13 cellular contexts compared by ENCODE assay signal in genomic region chr3:89145995-89146394, GRCh38. TPM values are rescaled to one million over a fixed set of nuclear protein-coding genes. Genes with fewer than 3 reads are reported as not detected.
A peak's percentile ranks its signal among the peaks of the same experiment; 100 is the strongest.
DNase-seq lines count a peak whose midpoint lies in the region; ATAC-seq and TF ChIP-seq lines count a peak whose summit lies in the region.
"Had no signal": no experiment of that assay in that cellular context is flagged by ENCODE, and none has a peak within 500 bp of the region (broad histone marks: within the 10 kb centered on the region; RNA-seq: fewer than 3 reads in every experiment).

No MANE protein-coding gene starts in this region.

- TF ChIP-seq CTCF in BJ (IDR thresholded peaks at IDR 0.05; ENCODE audit: insufficient read depth, low read depth, low read length) (no peak), upper lobe of right lung (IDR thresholded peaks at IDR 0.05) (no peak), lower lobe of right lung (IDR thresholded peaks at IDR 0.05) (no peak), esophagus muscularis mucosa (IDR thresholded peaks at IDR 0.05) (no peak)

- DNase-seq in BJ (ENCODE audit: low read depth): peak; percentile 83
- DNase-seq in MG63: peak; percentile 77
- DNase-seq in myocyte (ENCODE audit: low read depth): peak; percentile 58
- DNase-seq in upper lobe of right lung: no peak
- DNase-seq in lower lobe of right lung: no peak
- no peak for DNase-seq in esophagus muscularis mucosa (ENCODE audit: extremely low spot score)
- DNase-seq: activated naive CD4-positive, alpha-beta T cell treated with Interleukin-2 at 50 U/mL for 16 hours; endodermal cell; posterior cingulate gyrus had no signal

- H3K4me3 ChIP-seq in BJ (ENCODE audit: low read depth, low read length): no peak overlapping the region
- no peak overlapping the region for H3K4me3 ChIP-seq in MG63
- no peak overlapping the region for H3K4me3 ChIP-seq in upper lobe of right lung
- H3K4me3 ChIP-seq in lower lobe of right lung: no peak overlapping the region
- no peak overlapping the region for H3K4me3 ChIP-seq in esophagus muscularis mucosa
- H3K4me3 ChIP-seq: SK-N-MC had no signal

- intact Hi-C loops in upper lobe of right lung (cut with DNase I) (no loop called here), lower lobe of right lung (cut with DNase I) (no loop called here), esophagus muscularis mucosa (cut with DNase I) (no loop called here)

- H3K9me3 ChIP-seq in MG63 (no peaks in the 10 kb centered on the region), upper lobe of right lung (no peaks in the 10 kb centered on the region), lower lobe of right lung (no peaks in the 10 kb centered on the region), esophagus muscularis mucosa (no peaks in the 10 kb centered on the region)

- POLR2A ChIA-PET in BJ (lab: Charles Lee): no interaction called here

- no peak overlapping the region for H3K27ac ChIP-seq in upper lobe of right lung
- no peak overlapping the region for H3K27ac ChIP-seq in lower lobe of right lung
- H3K27ac ChIP-seq in esophagus muscularis mucosa (replicated peaks in 1 of 4): no peak overlapping the region
- H3K27ac ChIP-seq: KMS-11, SK-N-MC had no signal

- TF ChIP-seq POLR2A in esophagus muscularis mucosa (IDR thresholded peaks at IDR 0.05; ENCODE audit: low read depth): no peak

- ATAC-seq in esophagus mucosa (peak; percentile 97), upper lobe of right lung (no peak), lower lobe of right lung (no peak)
- ATAC-seq in activated CD4-positive, CD25-positive, alpha-beta regulatory T cell treated with anti-CD3 and anti-CD28 coated beads, Interleukin-2, amount 50 U/mL, for 24 hours: no peak

- H3K27me3 ChIP-seq in BJ (ENCODE audit: control insufficient read depth, insufficient read depth, low read length) (no peaks in the 10 kb centered on the region), MG63 (no peaks in the 10 kb centered on the region), upper lobe of right lung (no peaks in the 10 kb centered on the region), lower lobe of right lung (ENCODE audit: low read depth) (no peaks in the 10 kb centered on the region), esophagus muscularis mucosa (no peaks in the 10 kb centered on the region)

- CTCF ChIA-PET in BJ (lab: Yijun Ruan, JAX): no interaction called here

- no peak for TF ChIP-seq EP300 in esophagus muscularis mucosa (IDR thresholded peaks at IDR 0.05)

- H3K4me1 ChIP-seq in upper lobe of right lung: no peaks in the 10 kb centered on the region
- no peaks in the 10 kb centered on the region for H3K4me1 ChIP-seq in lower lobe of right lung
- H3K4me1 ChIP-seq in esophagus muscularis mucosa: peaks cover 0 to 13% (median 9%) of the 10 kb centered on the region in 4 donors

- H3K36me3 ChIP-seq in BJ (ENCODE audit: control insufficient read depth, insufficient read depth, low read length) (no peaks in the 10 kb centered on the region), MG63 (no peaks in the 10 kb centered on the region), upper lobe of right lung (no peaks in the 10 kb centered on the region), lower lobe of right lung (no peaks in the 10 kb centered on the region), esophagus muscularis mucosa (no peaks in the 10 kb centered on the region)

RNA-seq across cellular contexts. Expression of gene EPHA3, which starts 38.6 kb away (rescaled TPM):
- 0.12 and 0.18 TPM in 2 replicates for polyA plus RNA-seq in BJ (2011; rRNA removed)
- 0.10 and 0.14 TPM in 2 replicates for polyA minus RNA-seq in BJ (2011; rRNA and poly(A)+ RNA removed)
- 0.30 TPM in 1 of 2 replicates, not detected in the other for total RNA-seq in MG63 (2014; rRNA removed; shearing (Covaris generic); ENCODE audit: low replicate concordance)
- total RNA-seq in esophagus mucosa (0.40 TPM), myocyte (0.48 and 0.62 TPM in 2 replicates), upper lobe of right lung (5.1 TPM), lower lobe of right lung (1.4 TPM), esophagus muscularis mucosa (10 to 100 TPM; 13.1 to 25.8 (median 21.2) TPM)
- polyA plus RNA-seq in myocyte (2012): 3.3 TPM

Comparison
In these comparisons a context has a peak if more than half of its experiments do, and no peak if none do; other contexts are left out.
1. DNase-seq: peak in BJ (single experiment), MG63 (single experiment) and myocyte (single experiment); none in upper lobe of right lung (single experiment), lower lobe of right lung (single experiment) and esophagus muscularis mucosa (single experiment).